In genomic region chrX:542179-542578, GRCh38 we compare ENCODE assay signal across 20 cellular contexts.
DNase-seq lines count a peak whose midpoint lies in the region; ATAC-seq, FAIRE-seq and TF ChIP-seq lines count a peak whose summit lies in the region.
"Had no signal": no experiment of that assay in that cellular context is flagged by ENCODE, and none has a peak within 500 bp of the region (broad histone marks: within the 10 kb centered on the region; RNA-seq: fewer than 3 reads in every experiment).

No MANE protein-coding gene starts in this region.

- H3K56ac ChIP-seq in H1 (replicated peaks; ENCODE audit: insufficient read length, low read depth, low read length) = no peak overlapping the region

- H3K27me3 Mint-ChIP-seq in HFFc6 (ENCODE audit: insufficient read depth) = no peaks in the 10 kb centered on the region; the same call in 1 of the 2 replicates
- H3K27me3 Mint-ChIP-seq: CD4-positive, alpha-beta memory T cell had no signal

- WGBS in H1 (ENCODE audit: extremely low coverage in 1 of 2, insufficient coverage in 1 of 2, insufficient read length in 1 of 2, insufficient replicate concordance in 2 of 2, low coverage in 1 of 2, low lambda C conversion rate in 2 of 2, missing lambda C conversion rate in 1 of 2), 2 experiments = 93% methylated on average over 9 of the region's 9 CpGs; no CpG with 5 or more reads in 1 of the 2 experiments
- 83 to 86% methylated on average over 9 of the region's 9 CpGs for WGBS in aorta, 2 donors
- 93% methylated on average over 9 of the region's 9 CpGs for WGBS in hepatocyte (ENCODE audit: low lambda C conversion rate, missing lambda C conversion rate)

- no peak for TF ChIP-seq RAD21 in H1 (IDR thresholded peaks at IDR 0.05 in 1 of 2, conservative IDR thresholded peaks at IDR 0.05 in 1 of 2; ENCODE audit: low read depth in 2 of 2, low read length in 2 of 2)

- no peaks in the 10 kb centered on the region; a peak in 1 of 7 replicates for H3K4me1 ChIP-seq in H1 (replicated peaks in 1 of 4; ENCODE audit: control insufficient read depth in 3 of 4, insufficient read depth in 4 of 4, low read length in 3 of 4)
- no peaks in the 10 kb centered on the region for H3K4me1 ChIP-seq in lower lobe of right lung
- no peaks in the 10 kb centered on the region for H3K4me1 ChIP-seq in aorta (ENCODE audit: control insufficient read depth in 1 of 2, insufficient read depth in 2 of 2, low read length in 2 of 2)
- no peaks in the 10 kb centered on the region for H3K4me1 ChIP-seq in hepatocyte (ENCODE audit: insufficient read depth)

- H3K9ac ChIP-seq in H1 (replicated peaks in 1 of 4; ENCODE audit: extremely low read depth in 1 of 4, low read depth in 3 of 4, low read length in 3 of 4) = no peak overlapping the region
- H3K9ac ChIP-seq: GM23248 had no signal

- TF ChIP-seq CTCF in HFFc6 (IDR thresholded peaks at IDR 0.05) = no peak
- TF ChIP-seq CTCF in H1 (IDR thresholded peaks at IDR 0.05; ENCODE audit: control extremely low read depth in 1 of 3, insufficient read depth in 1 of 3, low read depth in 1 of 3, low read length in 3 of 3) = no peak
- no peak for TF ChIP-seq CTCF in lower lobe of right lung (IDR thresholded peaks at IDR 0.05)
- no peak for TF ChIP-seq CTCF in hepatocyte (IDR thresholded peaks at IDR 0.05; ENCODE audit: poor library complexity)

- peak overlapping the region; percentile 87; the same call in 1 of the 2 replicates for H3K27ac Mint-ChIP-seq in HFFc6
- H3K27ac Mint-ChIP-seq: CD4-positive, alpha-beta memory T cell; H9 had no signal

- peaks cover 43% of the 10 kb centered on the region for H3K4me1 Mint-ChIP-seq in HFFc6 (ENCODE audit: low read depth)
- H3K4me1 Mint-ChIP-seq: CD4-positive, alpha-beta memory T cell had no signal

- H3K27me3 ChIP-seq in H1 (replicated peaks in 1 of 4; ENCODE audit: control insufficient read depth in 3 of 4, extremely low read depth in 1 of 4, insufficient read depth in 3 of 4, low read length in 3 of 4) = no peaks in the 10 kb centered on the region
- no peaks in the 10 kb centered on the region for H3K27me3 ChIP-seq in lower lobe of right lung (ENCODE audit: low read depth)
- H3K27me3 ChIP-seq in aorta (ENCODE audit: control insufficient read depth in 1 of 2, insufficient read depth in 2 of 2, low read length in 1 of 2) = no peaks in the 10 kb centered on the region
- no peaks in the 10 kb centered on the region for H3K27me3 ChIP-seq in hepatocyte

- H3K4me3 Mint-ChIP-seq in HFFc6 = no peak overlapping the region
- H3K4me3 Mint-ChIP-seq: CD4-positive, alpha-beta memory T cell; H9 had no signal

- no peaks in the 10 kb centered on the region for H3K23me2 ChIP-seq in H1 (ENCODE audit: low read depth, low read length)

- H3K4me2 ChIP-seq in H1 (ENCODE audit: insufficient read depth in 1 of 2, low read depth in 2 of 2, low read length in 2 of 2) (no peak overlapping the region), hepatocyte (no peak overlapping the region)

- H4K8ac ChIP-seq in H1 (ENCODE audit: extremely low read depth, insufficient read depth, low read length) = no peak overlapping the region

- no peak overlapping the region for H3K4ac ChIP-seq in H1 (replicated peaks; ENCODE audit: insufficient read length, low read depth, low read length)

- H3K14ac ChIP-seq in H1 (ENCODE audit: insufficient read length) = no peak overlapping the region

- no peak overlapping the region for H2BK12ac ChIP-seq in H1 (ENCODE audit: low read depth, low read length)

- H3K36me3 Mint-ChIP-seq in HFFc6 (ENCODE audit: low read depth) = no peaks in the 10 kb centered on the region

- CTCF ChIA-PET in H1 (lab: Charles Lee; ENCODE audit: partially characterized antibody) = no interaction called here

- no peak for TF ChIP-seq POLR2A in H1 (IDR thresholded peaks at IDR 0.05; ENCODE audit: control extremely low read depth in 1 of 2, low read depth in 2 of 2, low read length in 2 of 2)

- H2AFZ ChIP-seq in H1 (ENCODE audit: low read length) = no peak overlapping the region
- no peak overlapping the region for H2AFZ ChIP-seq in hepatocyte
- H2AFZ ChIP-seq: GM23248 had no signal

- H4K5ac ChIP-seq in H1 (ENCODE audit: insufficient read length, low read depth, low read length) = no peak overlapping the region

- H3K18ac ChIP-seq in H1 (ENCODE audit: extremely low read depth, low read length) = no peak overlapping the region

- no peak overlapping the region for H3K23ac ChIP-seq in H1 (ENCODE audit: insufficient read length)

- intact Hi-C loops in lower lobe of right lung (cut with DNase I) = no loop called here
- intact Hi-C loops in aorta (cut with DNase I) = no loop called here

- H3K36me3 ChIP-seq in H1 (ENCODE audit: control insufficient read depth in 2 of 4, insufficient read depth in 4 of 4, low read length in 3 of 4) (no peaks in the 10 kb centered on the region), lower lobe of right lung (no peaks in the 10 kb centered on the region), aorta (ENCODE audit: control insufficient read depth in 1 of 2, insufficient read depth in 2 of 2, low read length in 1 of 2) (no peaks in the 10 kb centered on the region), hepatocyte (replicated peaks; ENCODE audit: insufficient read depth, low read depth) (no peaks in the 10 kb centered on the region)

- H4K91ac ChIP-seq in H1 (replicated peaks; ENCODE audit: insufficient read length, low read length) = no peak overlapping the region

- no peak overlapping the region for H2BK20ac ChIP-seq in H1 (ENCODE audit: low read length)

- no peak for ATAC-seq in lower lobe of right lung
- ATAC-seq in aorta (ENCODE audit: low FRiP score) = no peak
- ATAC-seq: HCT116 had no signal

- no peak for TF ChIP-seq EP300 in H1 (IDR thresholded peaks at IDR 0.05; ENCODE audit: borderline replicate concordance in 1 of 2, low read depth in 2 of 2, low read length in 2 of 2)

- H2AK5ac ChIP-seq in H1 (ENCODE audit: low read depth, low read length) = no peak overlapping the region

- H3K9me3 ChIP-seq in H1 (ENCODE audit: insufficient read depth in 2 of 2, low read depth in 1 of 2, low read length in 1 of 2) (no peaks in the 10 kb centered on the region), lower lobe of right lung (no peaks in the 10 kb centered on the region), aorta (ENCODE audit: control insufficient read depth, low read length) (peaks cover 1% of the 10 kb centered on the region), hepatocyte (ENCODE audit: low read depth) (no peaks in the 10 kb centered on the region)

- H2BK5ac ChIP-seq in H1 (ENCODE audit: low read depth, low read length) = no peak overlapping the region

- DNase-seq in Daoy (ENCODE audit: low read depth) (peak; percentile 40), HFFc6 (no peak), SK-MEL-5 (ENCODE audit: low read depth, low spot score) (peak; percentile 48), H1 (ENCODE audit: low read depth in 1 of 2, low spot score in 2 of 2) (no peak), lower lobe of right lung (no peak), aorta (no peak), GM03348 (ENCODE audit: low spot score) (no peak), hepatocyte (ENCODE audit: low spot score) (no peak)
- DNase-seq: C1 segment of cervical spinal cord; Calu3; CD4-positive, alpha-beta memory T cell; COR-L47; DMS53; DMS79 treated with DMSO at 0.1 percent for 48 hours; GM23248; H9 had no signal

- POLR2A ChIA-PET in H1 (lab: Charles Lee; ENCODE audit: partially characterized antibody) = no interaction called here

- no peaks in the 10 kb centered on the region for H3K79me1 ChIP-seq in H1 (ENCODE audit: low read depth, low read length)

- no peaks in the 10 kb centered on the region for H3K9me2 ChIP-seq in hepatocyte (replicated peaks; ENCODE audit: insufficient read depth)

- in situ Hi-C loops in SK-MEL-5 (cut with HindIII; ENCODE audit: low pct_unique_long_range_greater_than_20kb, low sequenced_read_pairs) = no loop called here

- H3K4me3 ChIP-seq in H1 (ENCODE audit: extremely low read depth in 1 of 4, insufficient read depth in 2 of 4, low read depth in 3 of 4, low read length in 4 of 4) = no peak overlapping the region
- no peak overlapping the region for H3K4me3 ChIP-seq in lower lobe of right lung
- no peak overlapping the region for H3K4me3 ChIP-seq in aorta (ENCODE audit: low read length in 2 of 2)
- H3K4me3 ChIP-seq in hepatocyte = no peak overlapping the region
- H3K4me3 ChIP-seq: GM23248 had no signal

- H3K27ac ChIP-seq in H1 (ENCODE audit: low read depth, low read length) (no peak overlapping the region), lower lobe of right lung (no peak overlapping the region), aorta (ENCODE audit: low read depth in 1 of 2, low read length in 2 of 2) (no peak overlapping the region), hepatocyte (no peak overlapping the region)
- H3K27ac ChIP-seq: GM23248 had no signal

- no peaks in the 10 kb centered on the region for H3K9me3 Mint-ChIP-seq in HFFc6
- H3K9me3 Mint-ChIP-seq: H9 had no signal

- no peaks in the 10 kb centered on the region for H4K20me1 ChIP-seq in H1 (replicated peaks in 1 of 2; ENCODE audit: control insufficient read depth in 1 of 2, insufficient read depth in 2 of 2, low read length in 2 of 2)
- H4K20me1 ChIP-seq in hepatocyte (ENCODE audit: insufficient read depth, poor library complexity, severe bottlenecking) = no peaks in the 10 kb centered on the region

- no peak overlapping the region for H2BK120ac ChIP-seq in H1 (replicated peaks; ENCODE audit: low read depth, low read length)

- no peak overlapping the region for H2BK15ac ChIP-seq in H1 (ENCODE audit: low read length)

- no peaks in the 10 kb centered on the region for H3K79me2 ChIP-seq in H1 (ENCODE audit: control insufficient read depth in 1 of 2, insufficient read depth in 2 of 2, low read length in 2 of 2)
- no peaks in the 10 kb centered on the region for H3K79me2 ChIP-seq in hepatocyte

- FAIRE-seq in H1 (lab: Jason Lieb, UNC) = no peak
- FAIRE-seq: G401.6, GM12891, GM18507 had no signal

TF ChIP-seq in H1, 55 proteins besides CTCF, POLR2A, EP300 and RAD21:
- TF ChIP-seq HDAC2 (IDR thresholded peaks at IDR 0.05; ENCODE audit: borderline replicate concordance in 1 of 2, low read depth in 2 of 2, low read length in 2 of 2) = no peak
- TF ChIP-seq YY1 (IDR thresholded peaks at IDR 0.05; ENCODE audit: low read depth, low read length) = peak; percentile 94
- TF ChIP-seq SP4 (IDR thresholded peaks at IDR 0.05; ENCODE audit: low read length) = no peak
- peak; percentile 19; the same call in 1 of the 2 replicates for TF ChIP-seq POLR2AphosphoS5 (IDR thresholded peaks at IDR 0.05; ENCODE audit: low read depth, low read length)

Comparison
In these comparisons a context has a peak if more than half of its experiments do, and no peak if none do; other contexts are left out.
1. DNase-seq: peak in Daoy (single experiment) and SK-MEL-5 (single experiment); none in HFFc6 (single experiment), H1 (0 of 2), lower lobe of right lung (single experiment), aorta (0 of 2), GM03348 (single experiment) and hepatocyte (single experiment).